15 cellular contexts compared by ENCODE assay signal in genomic region chr10:3647074-3647473, GRCh38.
A peak's percentile ranks its signal among the peaks of the same experiment; 100 is the strongest.
DNase-seq lines count a peak whose midpoint lies in the region; ATAC-seq and TF ChIP-seq lines count a peak whose summit lies in the region.
"Had no signal": no experiment of that assay in that cellular context is flagged by ENCODE, and none has a peak within 500 bp of the region (broad histone marks: within the 10 kb centered on the region; RNA-seq: fewer than 3 reads in every experiment).

No MANE protein-coding gene starts in this region.

- peak; percentile 90 for ATAC-seq in GM18873 (IDR thresholded peaks at IDR 0.05; ENCODE audit: low FRiP score, unreplicated experiment)
- ATAC-seq in GM21723 (IDR thresholded peaks at IDR 0.05; ENCODE audit: unreplicated experiment) = peak; percentile 95
- ATAC-seq in HG03280 (IDR thresholded peaks at IDR 0.05; ENCODE audit: unreplicated experiment) = peak; percentile 96
- peak; percentile 73 for ATAC-seq in activated T-helper 17 cell treated with anti-CD3 and anti-CD28 coated beads, Interleukin-2, amount 50 U/mL, for 72 hours (replicated peaks)

- H3K36me3 ChIP-seq in vagina = no peaks in the 10 kb centered on the region
- no peaks in the 10 kb centered on the region for H3K36me3 ChIP-seq in sigmoid colon
- H3K36me3 ChIP-seq: prostate gland had no signal

- H3K27ac Mint-ChIP-seq in activated T-helper 17 cell treated with anti-CD3 and anti-CD28 coated beads, Interleukin-2, amount 50 U/mL, for 72 hours = no peak overlapping the region
- H3K27ac Mint-ChIP-seq: activated CD4-positive, alpha-beta T cell treated with anti-CD3 and anti-CD28 coated beads, Interleukin-2, amount 10 ng/mL, durations not matched to agents 7 days and 5 days; activated naive CD4-positive, alpha-beta T cell treated with anti-CD3 and anti-CD28 coated beads, Interleukin-2, amount 10 ng/mL, durations not matched to agents 7 days and 5 days; nephron had no signal

- H3K27me3 ChIP-seq in vagina = no peaks in the 10 kb centered on the region
- H3K27me3 ChIP-seq in sigmoid colon = no peaks in the 10 kb centered on the region

- TF ChIP-seq POLR2A in vagina (IDR thresholded peaks at IDR 0.05) (no peak), sigmoid colon (IDR thresholded peaks at IDR 0.05) (no peak)

- peaks cover 4% of the 10 kb centered on the region for H3K4me1 Mint-ChIP-seq in activated T-helper 17 cell treated with anti-CD3 and anti-CD28 coated beads, Interleukin-2, amount 50 U/mL, for 72 hours
- H3K4me1 Mint-ChIP-seq: activated CD4-positive, alpha-beta T cell treated with anti-CD3 and anti-CD28 coated beads, Interleukin-2, amount 10 ng/mL, durations not matched to agents 7 days and 5 days; activated naive CD4-positive, alpha-beta T cell treated with anti-CD3 and anti-CD28 coated beads, Interleukin-2, amount 10 ng/mL, durations not matched to agents 7 days and 5 days; nephron had no signal

- H3K4me3 Mint-ChIP-seq in activated T-helper 17 cell treated with anti-CD3 and anti-CD28 coated beads, Interleukin-2, amount 50 U/mL, for 72 hours = no peak overlapping the region
- H3K4me3 Mint-ChIP-seq: activated CD4-positive, alpha-beta T cell treated with anti-CD3 and anti-CD28 coated beads, Interleukin-2, amount 10 ng/mL, durations not matched to agents 7 days and 5 days; activated naive CD4-positive, alpha-beta T cell treated with anti-CD3 and anti-CD28 coated beads, Interleukin-2, amount 10 ng/mL, durations not matched to agents 7 days and 5 days; nephron had no signal

- DNase-seq in GDM1 (lab: John Stamatoyannopoulos, UW) = no peak
- no peak for DNase-seq in vagina (ENCODE audit: extremely low spot score in 2 of 2)
- DNase-seq in sigmoid colon = no peak
- DNase-seq: activated CD4-positive, alpha-beta T cell treated with anti-CD3 and anti-CD28 coated beads, Interleukin-2, amount 10 ng/mL, durations not matched to agents 7 days and 5 days; activated naive CD4-positive, alpha-beta T cell treated with anti-CD3 and anti-CD28 coated beads, Interleukin-2, amount 10 ng/mL, durations not matched to agents 7 days and 5 days; hypothalamus; NCI-H1105; NCI-H2171 treated with DMSO at 0.1 percent for 48 hours had no signal

- H3K27ac ChIP-seq in vagina (no peak overlapping the region), sigmoid colon (no peak overlapping the region)
- H3K27ac ChIP-seq: prostate gland had no signal

- intact Hi-C loops in vagina (cut with DNase I) = no loop called here
- intact Hi-C loops in sigmoid colon (cut with DNase I) = no loop called here

- H3K36me3 Mint-ChIP-seq in activated T-helper 17 cell treated with anti-CD3 and anti-CD28 coated beads, Interleukin-2, amount 50 U/mL, for 72 hours (ENCODE audit: low read depth) = no peaks in the 10 kb centered on the region
- H3K36me3 Mint-ChIP-seq: activated naive CD4-positive, alpha-beta T cell treated with anti-CD3 and anti-CD28 coated beads, Interleukin-2, amount 10 ng/mL, durations not matched to agents 7 days and 5 days had no signal

- H3K4me3 ChIP-seq in vagina (no peak overlapping the region), sigmoid colon (no peak overlapping the region)
- H3K4me3 ChIP-seq: prostate gland, smooth muscle cell had no signal

- 86 to 89% methylated on average over 8 of the region's 8 CpGs for WGBS in sigmoid colon, 2 donors

- H3K9me3 ChIP-seq in vagina (no peaks in the 10 kb centered on the region), sigmoid colon (no peaks in the 10 kb centered on the region)
- H3K9me3 ChIP-seq: prostate gland had no signal

- no peaks in the 10 kb centered on the region for H3K4me1 ChIP-seq in vagina
- H3K4me1 ChIP-seq in sigmoid colon = peaks cover 0 to 7% (median 0%) of the 10 kb centered on the region in 4 donors
- H3K4me1 ChIP-seq: prostate gland had no signal

- H3K27me3 Mint-ChIP-seq in activated T-helper 17 cell treated with anti-CD3 and anti-CD28 coated beads, Interleukin-2, amount 50 U/mL, for 72 hours = peaks cover 9% of the 10 kb centered on the region

- no peak for TF ChIP-seq CTCF in vagina (IDR thresholded peaks at IDR 0.05)
- no peak for TF ChIP-seq CTCF in sigmoid colon (IDR thresholded peaks at IDR 0.05)

- no peak for TF ChIP-seq EP300 in sigmoid colon (IDR thresholded peaks at IDR 0.05)

- H3K9me3 Mint-ChIP-seq in activated T-helper 17 cell treated with anti-CD3 and anti-CD28 coated beads, Interleukin-2, amount 50 U/mL, for 72 hours = peaks cover 3% of the 10 kb centered on the region
- H3K9me3 Mint-ChIP-seq: activated CD4-positive, alpha-beta T cell treated with anti-CD3 and anti-CD28 coated beads, Interleukin-2, amount 10 ng/mL, durations not matched to agents 7 days and 5 days; activated naive CD4-positive, alpha-beta T cell treated with anti-CD3 and anti-CD28 coated beads, Interleukin-2, amount 10 ng/mL, durations not matched to agents 7 days and 5 days; nephron had no signal
